ENCODE assay signal across 23 cellular contexts in genomic region chr10:129344506-129344905, GRCh38.
A peak's percentile ranks its signal among the peaks of the same experiment; 100 is the strongest.
DNase-seq lines count a peak whose midpoint lies in the region; ATAC-seq and TF ChIP-seq lines count a peak whose summit lies in the region.
"Had no signal": no experiment of that assay in that cellular context is flagged by ENCODE, and none has a peak within 500 bp of the region (broad histone marks: within the 10 kb centered on the region; RNA-seq: fewer than 3 reads in every experiment).

No MANE protein-coding gene starts in this region.

- H3K4me1 ChIP-seq in GM23338 (ENCODE audit: insufficient read depth) (no peaks in the 10 kb centered on the region), neuronal stem cell (ENCODE audit: control insufficient read depth in 2 of 2, insufficient read depth in 1 of 2, low read depth in 1 of 2, low read length in 2 of 2) (peaks cover 0 to 3% of the 10 kb centered on the region in 2 donors)
- H3K4me1 ChIP-seq: A549; BE2C; BLaER1 treated with 17β-estradiol and CSF1 and Interleukin-3, amounts not matched to agents 10 nM and 100 nM; HAP-1 had no signal

- POLR2A ChIA-PET in WTC11 (lab: Charles Lee) = no interaction called here

- H3K4me2 ChIP-seq in GM23338 (no peak overlapping the region), neuronal stem cell (ENCODE audit: insufficient read depth, low read length, poor library complexity, severe bottlenecking) (no peak overlapping the region)
- H3K4me2 ChIP-seq: A549; BLaER1 treated with 17β-estradiol and CSF1 and Interleukin-3, amounts not matched to agents 10 nM and 100 nM had no signal

- no peak overlapping the region for H3K27ac Mint-ChIP-seq in GM23338
- no peak overlapping the region for H3K27ac Mint-ChIP-seq in WTC11
- H3K27ac Mint-ChIP-seq: CD4-positive, alpha-beta T cell; CD8-positive, alpha-beta memory T cell; HFFc6 had no signal

- peaks cover 0 to 4% of the 10 kb centered on the region in 2 donors for H3K9me3 ChIP-seq in neuronal stem cell (replicated peaks in 1 of 2; ENCODE audit: control insufficient read depth in 2 of 2, insufficient read depth in 1 of 2, low read depth in 1 of 2, low read length in 2 of 2)
- H3K9me3 ChIP-seq: A549, BE2C, HAP-1 had no signal

- peak overlapping the region; percentile 27 for H3K9ac ChIP-seq in neuronal stem cell (ENCODE audit: low read depth, low read length, poor library complexity)
- H3K9ac ChIP-seq: BLaER1 treated with 17β-estradiol and CSF1 and Interleukin-3, amounts not matched to agents 10 nM and 100 nM had no signal

- WGBS in neuronal stem cell (ENCODE audit: extremely low coverage in 2 of 2, insufficient read length in 2 of 2, insufficient replicate concordance in 1 of 2), 2 donors = no CpG with 5 or more reads among the region's 12 CpGs

- no peaks in the 10 kb centered on the region for H3K9me2 ChIP-seq in GM23338 (ENCODE audit: insufficient read depth)

- no peak overlapping the region for H3K4ac ChIP-seq in neuronal stem cell (ENCODE audit: low read length)

- no peak overlapping the region for H3K23ac ChIP-seq in neuronal stem cell (ENCODE audit: low read depth, low read length, poor library complexity)

- no peaks in the 10 kb centered on the region for H3K27me3 Mint-ChIP-seq in GM23338 (ENCODE audit: insufficient read depth, low read depth, poor library complexity)
- H3K27me3 Mint-ChIP-seq in WTC11 (ENCODE audit: low read depth) = no peaks in the 10 kb centered on the region
- H3K27me3 Mint-ChIP-seq: CD4-positive, alpha-beta T cell had no signal

- no peaks in the 10 kb centered on the region for H3K36me3 Mint-ChIP-seq in GM23338 (ENCODE audit: low read depth)
- no peaks in the 10 kb centered on the region for H3K36me3 Mint-ChIP-seq in WTC11
- H3K36me3 Mint-ChIP-seq: CD14-positive monocyte; CD8-positive, alpha-beta memory T cell had no signal

- ATAC-seq in GM23338 (no peak), WTC11 (no peak)
- ATAC-seq: A549, GM12878 had no signal

- H3K4me1 Mint-ChIP-seq in GM23338 (peaks cover 8% of the 10 kb centered on the region; the same call in 2 of the 3 replicates), WTC11 (peaks cover 7% of the 10 kb centered on the region)
- H3K4me1 Mint-ChIP-seq: CD14-positive monocyte; CD8-positive, alpha-beta memory T cell had no signal

- no peak overlapping the region for H3K14ac ChIP-seq in neuronal stem cell (ENCODE audit: low read length)

- no peaks in the 10 kb centered on the region for H3K79me2 ChIP-seq in GM23338 (replicated peaks; ENCODE audit: insufficient read depth)

- H4K91ac ChIP-seq in neuronal stem cell (ENCODE audit: low read depth, low read length, poor library complexity) = no peak overlapping the region

- no peak overlapping the region for H2BK5ac ChIP-seq in neuronal stem cell (ENCODE audit: low read length)

- H3F3A ChIP-seq in GM23338 (replicated peaks; ENCODE audit: low read depth) = no peaks in the 10 kb centered on the region

- no peaks in the 10 kb centered on the region for H3K36me3 ChIP-seq in GM23338 (ENCODE audit: insufficient read depth)
- H3K36me3 ChIP-seq in neuronal stem cell (replicated peaks in 1 of 2; ENCODE audit: control insufficient read depth in 2 of 2, insufficient read depth in 2 of 2, low read length in 2 of 2) = no peaks in the 10 kb centered on the region
- H3K36me3 ChIP-seq: BE2C; BLaER1 treated with 17β-estradiol and CSF1 and Interleukin-3, amounts not matched to agents 10 nM and 100 nM; HAP-1 had no signal

- CTCF ChIA-PET in WTC11 (lab: Charles Lee) = no interaction called here

- H3K79me1 ChIP-seq in neuronal stem cell (ENCODE audit: low read depth, low read length) = no peaks in the 10 kb centered on the region

- no peaks in the 10 kb centered on the region for H3K9me3 Mint-ChIP-seq in GM23338
- no peaks in the 10 kb centered on the region for H3K9me3 Mint-ChIP-seq in WTC11
- H3K9me3 Mint-ChIP-seq: CD14-positive monocyte; CD4-positive, alpha-beta T cell had no signal

- H3K18ac ChIP-seq in neuronal stem cell (ENCODE audit: low read length) = peak overlapping the region; percentile 82

- H3K4me3 Mint-ChIP-seq in GM23338 = no peak overlapping the region
- H3K4me3 Mint-ChIP-seq in WTC11 = no peak overlapping the region
- H3K4me3 Mint-ChIP-seq: CD14-positive monocyte; CD4-positive, alpha-beta T cell; CD8-positive, alpha-beta memory T cell; HFFc6 had no signal

- H2AK5ac ChIP-seq in neuronal stem cell (ENCODE audit: low read depth, low read length) = no peak overlapping the region

- no peaks in the 10 kb centered on the region for H4K20me1 ChIP-seq in GM23338 (replicated peaks; ENCODE audit: insufficient read depth)
- H4K20me1 ChIP-seq: BLaER1 treated with 17β-estradiol and CSF1 and Interleukin-3, amounts not matched to agents 10 nM and 100 nM had no signal

- no peak overlapping the region for H4K8ac ChIP-seq in neuronal stem cell (ENCODE audit: low read depth, low read length)

- H3K27ac ChIP-seq in GM23338 (ENCODE audit: low read depth) (no peak overlapping the region), neuronal stem cell (replicated peaks; ENCODE audit: low read length) (no peak overlapping the region)
- H3K27ac ChIP-seq: A549; BLaER1 treated with 17β-estradiol and CSF1 and Interleukin-3, amounts not matched to agents 10 nM and 100 nM had no signal

- DNase-seq in GM23338 (ENCODE audit: low spot score) = no peak
- peak; percentile 26 for DNase-seq in islet precursor cell
- no peak for DNase-seq in neuronal stem cell (ENCODE audit: low spot score)
- no peak for DNase-seq in WTC11 (ENCODE audit: low spot score)
- no peak for DNase-seq in OCI-M1 (lab: John Stamatoyannopoulos, UW)
- DNase-seq in NK-92 (lab: John Stamatoyannopoulos, UW; ENCODE audit: unreplicated experiment) = no peak
- DNase-seq: 8988T; ACHN; AML-193; BE2C; CD4-positive, alpha-beta T cell; CD8-positive, alpha-beta memory T cell; DMS 273 treated with DMSO at 0.1 percent for 48 hours; DMS79; EL; GDM1; GOT3; HFFc6 had no signal

- H2BK12ac ChIP-seq in neuronal stem cell (ENCODE audit: low read length) = peak overlapping the region; percentile 43

- no peak overlapping the region for H3K4me3 ChIP-seq in GM23338
- H3K4me3 ChIP-seq in neuronal stem cell (ENCODE audit: low read length in 2 of 2) = no peak overlapping the region
- H3K4me3 ChIP-seq: A549; BLaER1 treated with 17β-estradiol and CSF1 and Interleukin-3, amounts not matched to agents 10 nM and 100 nM; GM12878; HAP-1 had no signal

- peak overlapping the region; percentile 69 for H2BK15ac ChIP-seq in neuronal stem cell (ENCODE audit: low read length)

- no peak overlapping the region for H2BK120ac ChIP-seq in neuronal stem cell (ENCODE audit: low read depth, low read length)

- H3K27me3 ChIP-seq in GM23338 (ENCODE audit: insufficient read depth) = no peaks in the 10 kb centered on the region
- H3K27me3 ChIP-seq in neuronal stem cell (ENCODE audit: control insufficient read depth in 3 of 3, insufficient read depth in 3 of 3, low read depth in 1 of 3, low read length in 3 of 3) = no peaks in the 10 kb centered on the region
- H3K27me3 ChIP-seq: BE2C; BLaER1 treated with 17β-estradiol and CSF1 and Interleukin-3, amounts not matched to agents 10 nM and 100 nM had no signal

- 0 out of 2 replicates have a peak overlapping the region, but pooled peaks have one; percentile 56 for H2AFZ ChIP-seq in GM23338
- H2AFZ ChIP-seq in neuronal stem cell (ENCODE audit: low read length) = no peak overlapping the region

- no peak for TF ChIP-seq CTCF in GM23338 (conservative IDR thresholded peaks at IDR 0.05; ENCODE audit: low read depth in 2 of 2)
- TF ChIP-seq CTCF in WTC11 (IDR thresholded peaks at IDR 0.05) = no peak

TF ChIP-seq in GM23338, 12 proteins besides CTCF, POLR2A, EP300 and RAD21 (continues in another document):
- TF ChIP-seq EZH2 (IDR thresholded peaks at IDR 0.05; ENCODE audit: low read depth, unreplicated experiment) = no peak

TF ChIP-seq in WTC11, 78 proteins besides CTCF, POLR2A, EP300 and RAD21 (continues in another document):
- TF ChIP-seq ATF6 (CRISPR knock-in tag; IDR thresholded peaks at IDR 0.05) (no peak), USF1 (CRISPR knock-in tag; IDR thresholded peaks at IDR 0.05) (no peak), ZNF425 (CRISPR knock-in tag; conservative IDR thresholded peaks at IDR 0.05) (no peak), SMAD4 (CRISPR knock-in tag; IDR thresholded peaks at IDR 0.05) (no peak)
